15 cellular contexts compared by ENCODE assay signal in the genomic region with DNA sequence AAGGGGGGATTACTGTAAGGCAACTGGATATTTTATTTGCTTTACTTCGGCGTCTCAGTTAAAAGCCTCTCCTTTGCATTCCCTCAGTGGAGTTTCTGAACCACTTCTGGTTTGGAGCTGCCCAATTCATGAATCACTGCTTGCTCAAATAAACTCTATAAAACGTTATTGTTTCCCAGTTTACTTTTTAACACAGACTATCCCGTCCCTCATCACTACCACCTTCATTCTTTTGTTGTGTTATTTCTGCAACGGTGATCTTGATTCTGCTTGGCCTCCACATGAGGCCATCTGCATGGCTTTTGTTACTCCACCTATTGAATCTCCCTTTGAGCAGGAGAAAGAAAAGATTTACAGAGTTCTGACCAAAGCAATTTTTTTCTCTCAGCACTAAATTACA.
DNase-seq lines count a peak whose midpoint lies in the region; TF ChIP-seq lines count a peak whose summit lies in the region.
"Had no signal": no experiment of that assay in that cellular context is flagged by ENCODE, and none has a peak within 500 bp of the region (broad histone marks: within the 10 kb centered on the region; RNA-seq: fewer than 3 reads in every experiment).

No MANE protein-coding gene starts in this region.

- intact Hi-C loops in head of caudate nucleus (cut with DNase I), result no loop called here
- intact Hi-C loops in esophagus muscularis mucosa (cut with DNase I), result no loop called here

- no peak overlapping the region for H4K8ac ChIP-seq in H9 (replicated peaks; ENCODE audit: insufficient read length, low read depth, low read length)
- no peak overlapping the region for H4K8ac ChIP-seq in trophoblast cell (ENCODE audit: low read depth, low read length)

- no peak overlapping the region for H2BK20ac ChIP-seq in H9 (ENCODE audit: low read depth, low read length, poor library complexity, severe bottlenecking)

- peaks cover 22 to 34% of the 10 kb centered on the region in 2 experiments for H3K4me1 Mint-ChIP-seq in H9
- H3K4me1 Mint-ChIP-seq: CD4-positive, alpha-beta memory T cell had no signal

- H2AFZ ChIP-seq in H9 (ENCODE audit: low read length) (no peak overlapping the region), trophoblast cell (ENCODE audit: insufficient read depth, low read length, poor library complexity) (no peak overlapping the region)
- H2AFZ ChIP-seq: GM23248 had no signal

- no peak overlapping the region for H3T11ph ChIP-seq in H9 (ENCODE audit: low read length)

- TF ChIP-seq POLR2A in esophagus muscularis mucosa (IDR thresholded peaks at IDR 0.05; ENCODE audit: low read depth), result no peak

- in situ Hi-C loops in G401 (cut with HindIII; ENCODE audit: low sequenced_read_pairs), result no loop called here

- no peak overlapping the region for H3K4me3 Mint-ChIP-seq in H9
- H3K4me3 Mint-ChIP-seq: CD4-positive, alpha-beta memory T cell had no signal

- H3K14ac ChIP-seq in H9 (ENCODE audit: insufficient read depth, low read length) (no peak overlapping the region), trophoblast cell (ENCODE audit: low read length) (no peak overlapping the region)

- no peak overlapping the region for H3K18ac ChIP-seq in H9 (ENCODE audit: insufficient read length, low read depth, low read length)
- H3K18ac ChIP-seq in trophoblast cell (ENCODE audit: low read length), result no peak overlapping the region

- no peak overlapping the region for H3K23ac ChIP-seq in H9 (ENCODE audit: insufficient read length, low read depth, low read length)
- H3K23ac ChIP-seq in trophoblast cell (ENCODE audit: low read length), result no peak overlapping the region

- DNase-seq in H9 (no peak), NCI-H69 (lab: John Stamatoyannopoulos, UW) (peak; percentile 6), epithelial cell of proximal tubule (ENCODE audit: low read depth) (peak; percentile 47), trophoblast cell (no peak), head of caudate nucleus (no peak), iPS-NIHi11 (ENCODE audit: low spot score) (no peak), esophagus muscularis mucosa (ENCODE audit: extremely low spot score) (no peak), G401 (ENCODE audit: low spot score) (no peak)
- DNase-seq: CD4-positive, alpha-beta memory T cell; DND-41; GM23248; MM.1S; NCI-H1930; NCI-H510A treated with DMSO at 0.1 percent for 48 hours had no signal

- WGBS in H9 (ENCODE audit: extremely low coverage, insufficient read length, low lambda C conversion rate), result no CpG with 5 or more reads among the region's 5 CpGs
- WGBS in trophoblast cell (ENCODE audit: extremely low coverage, insufficient coverage, insufficient read length), result 100% methylated on average over 2 of the region's 5 CpGs
- 68% methylated on average over 5 of the region's 5 CpGs for WGBS in esophagus muscularis mucosa

- no peak overlapping the region for H2BK15ac ChIP-seq in H9 (ENCODE audit: low read depth, low read length)

- peaks cover 2 to 11% (median 3%) of the 10 kb centered on the region in 3 experiments; a peak in 3 of 7 replicates for H3K36me3 Mint-ChIP-seq in H9 (ENCODE audit: insufficient read depth in 1 of 3, low read depth in 3 of 3)
- H3K36me3 Mint-ChIP-seq: CD4-positive, alpha-beta memory T cell had no signal

- H3K36me3 ChIP-seq in trophoblast cell (ENCODE audit: control insufficient read depth in 1 of 2, insufficient read depth in 2 of 2, low read length in 2 of 2), result no peaks in the 10 kb centered on the region
- H3K36me3 ChIP-seq in esophagus muscularis mucosa, result no peaks in the 10 kb centered on the region

- H3K4ac ChIP-seq in H9 (ENCODE audit: low read depth, low read length) (no peak overlapping the region), trophoblast cell (ENCODE audit: low read depth, low read length) (no peak overlapping the region)

- H2BK12ac ChIP-seq in H9 (ENCODE audit: insufficient read length, low read depth, low read length), result no peak overlapping the region
- H2BK12ac ChIP-seq in trophoblast cell (ENCODE audit: low read length), result no peak overlapping the region

- no peak overlapping the region for H2BK120ac ChIP-seq in H9 (ENCODE audit: low read depth, low read length, poor library complexity, severe bottlenecking)
- H2BK120ac ChIP-seq in trophoblast cell (ENCODE audit: insufficient read depth, low read length, poor library complexity), result no peak overlapping the region

- H4K5ac ChIP-seq in H9 (ENCODE audit: insufficient read length, low read depth, low read length), result no peak overlapping the region

- no peaks in the 10 kb centered on the region for H3K79me1 ChIP-seq in H9 (ENCODE audit: insufficient read depth, low read depth, low read length, poor library complexity, severe bottlenecking)
- no peaks in the 10 kb centered on the region for H3K79me1 ChIP-seq in trophoblast cell (ENCODE audit: low read length)

- H3K4me2 ChIP-seq in H9 (ENCODE audit: insufficient read depth, insufficient read length, low read length), result no peak overlapping the region
- H3K4me2 ChIP-seq in trophoblast cell (ENCODE audit: low read length), result no peak overlapping the region

- no peak overlapping the region for H3K9ac ChIP-seq in H9 (ENCODE audit: extremely low read depth, insufficient read length, low read length)
- peak overlapping the region; percentile 66 for H3K9ac ChIP-seq in trophoblast cell (ENCODE audit: low read length)
- H3K9ac ChIP-seq: GM23248 had no signal

- H2AK5ac ChIP-seq in H9 (ENCODE audit: insufficient read length, low read length) (no peak overlapping the region), trophoblast cell (ENCODE audit: low read length) (no peak overlapping the region)

- H3K9me3 Mint-ChIP-seq in H9, result peaks cover 2 to 6% of the 10 kb centered on the region in 2 experiments; a peak in 2 of 5 replicates
- H3K9me3 Mint-ChIP-seq: CD4-positive, alpha-beta memory T cell had no signal

- H3K4me3 ChIP-seq in epithelial cell of proximal tubule (ENCODE audit: low read depth, low read length) (no peak overlapping the region), trophoblast cell (ENCODE audit: low read depth, low read length) (no peak overlapping the region), esophagus muscularis mucosa (no peak overlapping the region)
- H3K4me3 ChIP-seq: GM23248 had no signal

- H4K91ac ChIP-seq in H9 (ENCODE audit: insufficient read length, low read depth, low read length) (no peak overlapping the region), trophoblast cell (ENCODE audit: low read depth, low read length) (no peak overlapping the region)

- TF ChIP-seq EP300 in esophagus muscularis mucosa (IDR thresholded peaks at IDR 0.05), result no peak

- H3K27ac Mint-ChIP-seq in H9, result peak overlapping the region in 2 of 3 experiments; percentile 12 to 74; a peak in 4 of 7 replicates
- H3K27ac Mint-ChIP-seq: CD4-positive, alpha-beta memory T cell had no signal

- no peak overlapping the region for H2BK5ac ChIP-seq in H9 (ENCODE audit: insufficient read length, low read length)
- H2BK5ac ChIP-seq in trophoblast cell (ENCODE audit: low read depth, low read length, poor library complexity), result no peak overlapping the region

- no peak overlapping the region for H3K27ac ChIP-seq in H9 (ENCODE audit: insufficient read length, low read depth, low read length)
- H3K27ac ChIP-seq in trophoblast cell (ENCODE audit: low read depth, low read length), result no peak overlapping the region
- H3K27ac ChIP-seq in esophagus muscularis mucosa (replicated peaks in 1 of 4), result no peak overlapping the region
- H3K27ac ChIP-seq: GM23248, HL-60 had no signal

- H3K79me2 ChIP-seq in H9 (ENCODE audit: insufficient read depth, low read length) (no peaks in the 10 kb centered on the region), trophoblast cell (ENCODE audit: control insufficient read depth, insufficient read depth, low read length, poor library complexity) (no peaks in the 10 kb centered on the region)

- TF ChIP-seq CTCF in H9 (conservative IDR thresholded peaks at IDR 0.05), result no peak
- no peak for TF ChIP-seq CTCF in epithelial cell of proximal tubule (conservative IDR thresholded peaks at IDR 0.05; ENCODE audit: low read depth, low read length)
- no peak for TF ChIP-seq CTCF in esophagus muscularis mucosa (IDR thresholded peaks at IDR 0.05)

- no peaks in the 10 kb centered on the region for H3K27me3 ChIP-seq in H9 (ENCODE audit: insufficient read depth, low read length)
- H3K27me3 ChIP-seq in trophoblast cell (ENCODE audit: insufficient read depth, low read length), result no peaks in the 10 kb centered on the region
- H3K27me3 ChIP-seq in esophagus muscularis mucosa, result no peaks in the 10 kb centered on the region

- no peaks in the 10 kb centered on the region for H3K27me3 Mint-ChIP-seq in H9 (ENCODE audit: low read depth)

- H4K12ac ChIP-seq in trophoblast cell (ENCODE audit: low read depth, low read length), result no peak overlapping the region

- H3K23me2 ChIP-seq in H9 (ENCODE audit: insufficient read length, low read depth, low read length, poor library complexity, severe bottlenecking), result no peaks in the 10 kb centered on the region

- H3K4me1 ChIP-seq in H9 (ENCODE audit: insufficient read depth, low read length), result peaks cover 4% of the 10 kb centered on the region
- no peaks in the 10 kb centered on the region for H3K4me1 ChIP-seq in trophoblast cell (ENCODE audit: control insufficient read depth in 1 of 2, insufficient read depth in 2 of 2, low read length in 2 of 2)
- peaks cover 0 to 25% (median 24%) of the 10 kb centered on the region in 4 donors for H3K4me1 ChIP-seq in esophagus muscularis mucosa

- no peaks in the 10 kb centered on the region for H3K9me3 ChIP-seq in H9 (ENCODE audit: control insufficient read depth, low read depth, low read length)
- no peaks in the 10 kb centered on the region for H3K9me3 ChIP-seq in trophoblast cell (ENCODE audit: insufficient read depth, low read depth, low read length)
- no peaks in the 10 kb centered on the region for H3K9me3 ChIP-seq in esophagus muscularis mucosa

- no peaks in the 10 kb centered on the region for H4K20me1 ChIP-seq in H9 (ENCODE audit: control insufficient read depth, insufficient read depth, insufficient read length)

- no peak overlapping the region for H3K56ac ChIP-seq in H9 (ENCODE audit: insufficient read length, low read depth, low read length)

Comparison
In these comparisons a context has a peak if more than half of its experiments do, and no peak if none do; other contexts are left out.
1. DNase-seq: peak in NCI-H69 (single experiment) and epithelial cell of proximal tubule (single experiment); none in H9 (single experiment), trophoblast cell (0 of 2), head of caudate nucleus (0 of 42), iPS-NIHi11 (single experiment), esophagus muscularis mucosa (single experiment) and G401 (single experiment).